28 cellular contexts compared by ENCODE assay signal in genomic region chr2:179965291-179965690, GRCh38.
"Had no signal": no experiment of that assay in that cellular context is flagged by ENCODE, and none has a peak within 500 bp of the region (broad histone marks: within the 10 kb centered on the region; RNA-seq: fewer than 3 reads in every experiment).

No MANE protein-coding gene starts in this region.

- H3K27me3 Mint-ChIP-seq: activated B cell treated with CpG ODN at 0.5 μM for 24 hours; activated CD4-positive, alpha-beta memory T cell treated with anti-CD3 and anti-CD28 coated beads for 36 hours; activated CD4-positive, alpha-beta T cell treated with anti-CD3 and anti-CD28 coated beads, Interleukin-2, amount 10 ng/mL, durations not matched to agents 7 days and 5 days; activated naive CD8-positive, alpha-beta T cell treated with anti-CD3 and anti-CD28 coated beads, Interleukin-2, amount 10 ng/mL, durations not matched to agents 7 days and 5 days had no signal

- DNase-seq: activated B cell treated with CpG ODN at 0.5 μM for 24 hours; activated CD4-positive, alpha-beta memory T cell treated with anti-CD3 and anti-CD28 coated beads for 36 hours; activated CD4-positive, alpha-beta T cell treated with anti-CD3 and anti-CD28 coated beads, Interleukin-2, amount 10 ng/mL, durations not matched to agents 7 days and 5 days; activated CD8-positive, alpha-beta memory T cell treated with anti-CD3 and anti-CD28 coated beads for 24 hours; activated gamma-delta T cell; activated naive CD4-positive, alpha-beta T cell treated with anti-CD3 and anti-CD28 coated beads for 36 hours; activated naive CD8-positive, alpha-beta T cell treated with anti-CD3 and anti-CD28 coated beads, Interleukin-2, amount 10 ng/mL, durations not matched to agents 7 days and 5 days; activated T-cell treated with anti-CD3 and anti-CD28 coated beads, Interleukin-2, amount 50 U/mL, for 4 hours; adrenal gland; anterior cingulate cortex; caudate nucleus; KG1; MG63; MV-4-11; NCI-H1092 treated with DMSO at 0.1 percent for 48 hours; NCI-H1417 treated with DMSO at 0.1 percent for 48 hours; NCI-H1694; NCI-H2029; NCI-H2107; NCI-H2171 treated with DMSO at 0.1 percent for 48 hours; NCI-H226; NCI-H510A; NCI-H526 treated with DMSO at 0.1 percent for 48 hours; Peyer's patch; Right ventricle myocardium superior; SJCRH30; T-helper 2 cell; T1000 had no signal

- H3K4me3 Mint-ChIP-seq: activated B cell treated with CpG ODN at 0.5 μM for 24 hours; activated CD4-positive, alpha-beta memory T cell treated with anti-CD3 and anti-CD28 coated beads for 36 hours; activated CD4-positive, alpha-beta T cell treated with anti-CD3 and anti-CD28 coated beads, Interleukin-2, amount 10 ng/mL, durations not matched to agents 7 days and 5 days; activated naive CD4-positive, alpha-beta T cell treated with anti-CD3 and anti-CD28 coated beads for 36 hours; activated naive CD8-positive, alpha-beta T cell treated with anti-CD3 and anti-CD28 coated beads, Interleukin-2, amount 10 ng/mL, durations not matched to agents 7 days and 5 days; activated T-cell treated with anti-CD3 and anti-CD28 coated beads, Interleukin-2, amount 50 U/mL, for 4 hours had no signal

- H3K9me3 Mint-ChIP-seq: activated B cell treated with CpG ODN at 0.5 μM for 24 hours; activated CD4-positive, alpha-beta memory T cell treated with anti-CD3 and anti-CD28 coated beads for 36 hours; activated CD4-positive, alpha-beta T cell treated with anti-CD3 and anti-CD28 coated beads, Interleukin-2, amount 10 ng/mL, durations not matched to agents 7 days and 5 days; activated naive CD4-positive, alpha-beta T cell treated with anti-CD3 and anti-CD28 coated beads for 36 hours; activated naive CD8-positive, alpha-beta T cell treated with anti-CD3 and anti-CD28 coated beads, Interleukin-2, amount 10 ng/mL, durations not matched to agents 7 days and 5 days; activated T-cell treated with anti-CD3 and anti-CD28 coated beads, Interleukin-2, amount 50 U/mL, for 4 hours had no signal

- H3K27ac Mint-ChIP-seq: activated B cell treated with CpG ODN at 0.5 μM for 24 hours; activated CD4-positive, alpha-beta T cell treated with anti-CD3 and anti-CD28 coated beads, Interleukin-2, amount 10 ng/mL, durations not matched to agents 7 days and 5 days; activated naive CD4-positive, alpha-beta T cell treated with anti-CD3 and anti-CD28 coated beads for 36 hours; activated naive CD8-positive, alpha-beta T cell treated with anti-CD3 and anti-CD28 coated beads, Interleukin-2, amount 10 ng/mL, durations not matched to agents 7 days and 5 days had no signal

- H3K4me1 Mint-ChIP-seq: activated B cell treated with CpG ODN at 0.5 μM for 24 hours; activated CD4-positive, alpha-beta T cell treated with anti-CD3 and anti-CD28 coated beads, Interleukin-2, amount 10 ng/mL, durations not matched to agents 7 days and 5 days had no signal

- ATAC-seq: activated T-cell treated with anti-CD3 and anti-CD28 coated beads, Interleukin-2, amount 50 U/mL, for 4 hours had no signal
